Comparison of ENCODE assay signal across 14 cellular contexts in the genomic region with DNA sequence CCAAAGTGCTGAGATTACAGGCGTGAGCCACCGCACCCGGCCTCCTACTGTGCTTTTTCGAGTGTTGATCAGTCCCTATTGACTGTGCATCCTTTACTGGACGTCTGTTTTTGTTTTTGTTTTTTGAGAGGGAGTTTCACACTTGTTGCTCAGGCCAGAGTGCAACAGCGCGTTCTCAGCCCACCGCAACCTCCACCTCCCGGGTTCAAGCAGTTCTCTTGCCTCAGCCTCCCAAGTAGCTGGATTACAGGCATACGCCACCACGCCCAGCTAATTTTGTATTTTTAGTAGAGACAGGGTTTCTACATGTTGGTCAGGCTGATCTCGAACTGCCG. TPM values are rescaled to one million over a fixed set of nuclear protein-coding genes. Genes with fewer than 3 reads are reported as not detected.
DNase-seq lines count a peak whose midpoint lies in the region; ATAC-seq and TF ChIP-seq lines count a peak whose summit lies in the region.
"Not testable (repeated sequence)": the region's sequence is repeated elsewhere in the genome, so short reads cannot be mapped to it uniquely, and the experiment has no call there.
"Had no signal": no experiment of that assay in that cellular context is flagged by ENCODE, and none has a peak within 500 bp of the region (broad histone marks: within the 10 kb centered on the region; RNA-seq: fewer than 3 reads in every experiment).

No MANE protein-coding gene starts in this region.

- H3K9me3 Mint-ChIP-seq in activated CD4-positive, alpha-beta T cell treated with anti-CD3 and anti-CD28 coated beads for 36 hours (ENCODE audit: low read depth); activated naive CD8-positive, alpha-beta T cell treated with anti-CD3 and anti-CD28 coated beads for 36 hours; mesothelial cell of epicardium; stimulated activated effector memory CD8-positive, alpha-beta T cell treated with anti-CD3 and anti-CD28 coated beads, Interleukin-12 subunit alpha, Interleukin-12 subunit beta, amount 100 ng/mL, for 72 hours: not testable (repeated sequence)

- peaks cover 34% of the 10 kb centered on the region for H3K36me3 ChIP-seq in OCI-LY1 (ENCODE audit: insufficient read depth, low read length)

- peak overlapping the region; percentile 99 for H3K4me3 Mint-ChIP-seq in activated CD4-positive, alpha-beta T cell treated with anti-CD3 and anti-CD28 coated beads for 36 hours
- peak overlapping the region; percentile 89 for H3K4me3 Mint-ChIP-seq in activated naive CD8-positive, alpha-beta T cell treated with anti-CD3 and anti-CD28 coated beads for 36 hours
- H3K4me3 Mint-ChIP-seq in mesothelial cell of epicardium, result peak overlapping the region; percentile 72
- peak overlapping the region; percentile 96 for H3K4me3 Mint-ChIP-seq in stimulated activated effector memory CD8-positive, alpha-beta T cell treated with anti-CD3 and anti-CD28 coated beads, Interleukin-12 subunit alpha, Interleukin-12 subunit beta, amount 100 ng/mL, for 72 hours

- intact Hi-C loops in activated CD4-positive, alpha-beta T cell treated with anti-CD3 and anti-CD28 coated beads for 36 hours (cut with DNase I, micrococcal nuclease), result loop anchor here (5.0 kb wide), 2 partner anchors 199 to 1294 kb away; partner anchors contain the start of gene SYNRG (in 1 of the 2)

- H3K9me3 ChIP-seq in OCI-LY1 (ENCODE audit: low read length), result not testable (repeated sequence)

- TF ChIP-seq CTCF in GM12864 (IDR thresholded peaks at IDR 0.05; ENCODE audit: low read depth, low read length, missing control alignments); OCI-LY1 (IDR thresholded peaks at IDR 0.05; ENCODE audit: low read length); mesothelial cell of epicardium (IDR thresholded peaks at IDR 0.05; ENCODE audit: unreplicated experiment): not testable (repeated sequence)

- peaks cover 30% of the 10 kb centered on the region for H3K4me1 ChIP-seq in OCI-LY1 (ENCODE audit: insufficient read depth, low read length, severe bottlenecking)

- POLR2A ChIA-PET in activated CD4-positive, alpha-beta T cell treated with anti-CD3 and anti-CD28 coated beads for 36 hours (lab: Charles Lee), result interaction anchor here (1.2 kb wide), 1 partner anchor 49 kb away, joined by 4 read pairs; no protein-coding TSS in a partner anchor

- not testable (repeated sequence) for H3K9me2 ChIP-seq in OCI-LY1 (ENCODE audit: low read depth, low read length)

- H2AFZ ChIP-seq in OCI-LY1 (ENCODE audit: low read length), result not testable (repeated sequence)

- CTCF ChIA-PET in activated CD4-positive, alpha-beta T cell treated with anti-CD3 and anti-CD28 coated beads for 36 hours (lab: Charles Lee), result interaction anchor here (0.6 to 1.9 kb wide), 3 partner anchors 35 to 265 kb away, joined by 3 to 5 read pairs (median 3); no protein-coding TSS in a partner anchor

- peak overlapping the region; percentile 82; the same call in 1 of the 2 replicates for H3K4me2 ChIP-seq in OCI-LY1 (ENCODE audit: low read length)

- not testable (repeated sequence) for DNase-seq in GM12864 (ENCODE audit: low read depth); activated CD4-positive, alpha-beta T cell treated with anti-CD3 and anti-CD28 coated beads for 36 hours; activated naive CD8-positive, alpha-beta T cell treated with anti-CD3 and anti-CD28 coated beads for 36 hours; epithelial cell of prostate (ENCODE audit: low read depth, low spot score); mesothelial cell of epicardium (ENCODE audit: low spot score in 2 of 2, unreplicated experiment in 2 of 2); stimulated activated effector memory CD8-positive, alpha-beta T cell treated with anti-CD3 and anti-CD28 coated beads, Interleukin-12 subunit alpha, Interleukin-12 subunit beta, amount 100 ng/mL, for 72 hours (ENCODE audit: low spot score in 2 of 2)

- H4K20me1 ChIP-seq in OCI-LY1 (ENCODE audit: insufficient read depth, low read length), result not testable (repeated sequence)

- not testable (repeated sequence) for H3K27ac ChIP-seq in OCI-LY1 (ENCODE audit: low read depth, low read length, poor library complexity, severe bottlenecking)
- peak overlapping the region; percentile 79 for H3K27ac ChIP-seq in epithelial cell of prostate

- H3F3A ChIP-seq in OCI-LY1 (ENCODE audit: insufficient read depth, low read length), result not testable (repeated sequence)

- peaks cover 36% of the 10 kb centered on the region for H3K4me1 Mint-ChIP-seq in activated CD4-positive, alpha-beta T cell treated with anti-CD3 and anti-CD28 coated beads for 36 hours
- H3K4me1 Mint-ChIP-seq in activated naive CD8-positive, alpha-beta T cell treated with anti-CD3 and anti-CD28 coated beads for 36 hours, result peaks cover 36% of the 10 kb centered on the region
- H3K4me1 Mint-ChIP-seq in mesothelial cell of epicardium, result peaks cover 23% of the 10 kb centered on the region
- H3K4me1 Mint-ChIP-seq in stimulated activated effector memory CD8-positive, alpha-beta T cell treated with anti-CD3 and anti-CD28 coated beads, Interleukin-12 subunit alpha, Interleukin-12 subunit beta, amount 100 ng/mL, for 72 hours, result peaks cover 27% of the 10 kb centered on the region

- H3K4me3 ChIP-seq in GM12864 (ENCODE audit: low read depth, low read length) (peak overlapping the region; percentile 95; the same call in 1 of the 2 replicates), OCI-LY1 (ENCODE audit: low read depth, low read length, poor library complexity, severe bottlenecking) (peak overlapping the region; percentile 75)

- H3K36me3 Mint-ChIP-seq in activated CD4-positive, alpha-beta T cell treated with anti-CD3 and anti-CD28 coated beads for 36 hours (ENCODE audit: low read depth), result peaks cover 53% of the 10 kb centered on the region
- H3K36me3 Mint-ChIP-seq in activated naive CD8-positive, alpha-beta T cell treated with anti-CD3 and anti-CD28 coated beads for 36 hours, result peaks cover 52% of the 10 kb centered on the region
- not testable (repeated sequence) for H3K36me3 Mint-ChIP-seq in mesothelial cell of epicardium
- H3K36me3 Mint-ChIP-seq in stimulated activated effector memory CD8-positive, alpha-beta T cell treated with anti-CD3 and anti-CD28 coated beads, Interleukin-12 subunit alpha, Interleukin-12 subunit beta, amount 100 ng/mL, for 72 hours, result peaks cover 71% of the 10 kb centered on the region

- not testable (repeated sequence) for H3K79me2 ChIP-seq in OCI-LY1 (ENCODE audit: insufficient read depth, low read length)

- peak overlapping the region; percentile 89 for H3K27ac Mint-ChIP-seq in activated CD4-positive, alpha-beta T cell treated with anti-CD3 and anti-CD28 coated beads for 36 hours
- H3K27ac Mint-ChIP-seq in activated naive CD8-positive, alpha-beta T cell treated with anti-CD3 and anti-CD28 coated beads for 36 hours, result peak overlapping the region; percentile 97
- H3K27ac Mint-ChIP-seq in mesothelial cell of epicardium, result peak overlapping the region; percentile 79
- peak overlapping the region; percentile 97 for H3K27ac Mint-ChIP-seq in stimulated activated effector memory CD8-positive, alpha-beta T cell treated with anti-CD3 and anti-CD28 coated beads, Interleukin-12 subunit alpha, Interleukin-12 subunit beta, amount 100 ng/mL, for 72 hours

- H3K27me3 ChIP-seq in OCI-LY1 (ENCODE audit: insufficient read depth, low read length), result not testable (repeated sequence)

- not testable (repeated sequence) for ATAC-seq in activated CD4-positive, alpha-beta T cell treated with anti-CD3 and anti-CD28 coated beads for 36 hours; stimulated activated effector memory CD8-positive, alpha-beta T cell treated with anti-CD3 and anti-CD28 coated beads, Interleukin-12 subunit alpha, Interleukin-12 subunit beta, amount 100 ng/mL, for 72 hours

- not testable (repeated sequence) for H3K9ac ChIP-seq in OCI-LY1 (ENCODE audit: low read length)

- H3K27me3 Mint-ChIP-seq in activated CD4-positive, alpha-beta T cell treated with anti-CD3 and anti-CD28 coated beads for 36 hours; activated naive CD8-positive, alpha-beta T cell treated with anti-CD3 and anti-CD28 coated beads for 36 hours; mesothelial cell of epicardium (ENCODE audit: low read depth): not testable (repeated sequence)

RNA-seq across cellular contexts. Expression of gene TADA2A, which starts 1.4 kb away (rescaled TPM):
- 10 to 100 TPM; 29.9 to 32.9 TPM for total RNA-seq in activated CD4-positive, alpha-beta T cell treated with anti-CD3 and anti-CD28 coated beads for 36 hours
- total RNA-seq in activated naive CD8-positive, alpha-beta T cell treated with anti-CD3 and anti-CD28 coated beads for 36 hours, result 10 to 100 TPM; 41.6 to 41.8 TPM
- total RNA-seq in mesothelial cell of epicardium, result 25.2 to 28.9 TPM (median 26.8 TPM) in 3 replicates

RNA-seq across cellular contexts. Expression of gene ACACA, which starts 1.5 kb away (rescaled TPM):
- total RNA-seq in activated CD4-positive, alpha-beta T cell treated with anti-CD3 and anti-CD28 coated beads for 36 hours, result 10 to 100 TPM; 57.2 to 61.1 TPM
- 10 to 100 TPM; 68.3 to 76.3 TPM for total RNA-seq in activated naive CD8-positive, alpha-beta T cell treated with anti-CD3 and anti-CD28 coated beads for 36 hours
- 124 to 132 TPM (median 127 TPM) in 3 replicates for total RNA-seq in mesothelial cell of epicardium

RNA-seq across cellular contexts. Expression of gene C17orf78, which starts 32.3 kb away (rescaled TPM):
- total RNA-seq in activated CD4-positive, alpha-beta T cell treated with anti-CD3 and anti-CD28 coated beads for 36 hours, result not detected
- total RNA-seq in activated naive CD8-positive, alpha-beta T cell treated with anti-CD3 and anti-CD28 coated beads for 36 hours, result not detected
- total RNA-seq in mesothelial cell of epicardium, result not detected in 3 replicates
- total RNA-seq: cardiac septum; Daoy; frontal cortex; left lobe of liver; M059J; renal cortical epithelial cell; T-helper 1 cell treated with Interleukin-12 subunit alpha and Interleukin-12 subunit beta and Interleukin-4 antibody, amounts not matched to agents 30 ng/mL and 1 ng/mL, for 36 hours had no signal
